Comparison of ENCODE assay signal across 8 cellular contexts in genomic region chr12:100154472-100155247, GRCh38. TPM values are rescaled to one million over a fixed set of nuclear protein-coding genes. Genes with fewer than 3 reads are reported as not detected.
DNase-seq lines count a peak whose midpoint lies in the region; ATAC-seq and TF ChIP-seq lines count a peak whose summit lies in the region.

No MANE protein-coding gene starts in this region.

- H3K9me3 ChIP-seq in A673 (ENCODE audit: low read depth, low read length, poor library complexity, severe bottlenecking), result no peaks in the 10 kb centered on the region
- no peaks in the 10 kb centered on the region for H3K9me3 ChIP-seq in OCI-LY1 (ENCODE audit: low read length)
- H3K9me3 ChIP-seq in fibroblast of lung (ENCODE audit: control insufficient read depth, insufficient read depth, low read depth, low read length), result no peaks in the 10 kb centered on the region
- H3K9me3 ChIP-seq in neutrophil, result no peaks in the 10 kb centered on the region
- no peaks in the 10 kb centered on the region for H3K9me3 ChIP-seq in tibial artery

- DNase-seq in A673 (ENCODE audit: low spot score), result peak; percentile 78
- DNase-seq in GM13977 (ENCODE audit: low spot score), result peak; percentile 71
- DNase-seq in activated T-cell treated with anti-CD3 and anti-CD28 coated beads for 4 hours, result peak; percentile 65
- peak; percentile 32 to 56 for DNase-seq in fibroblast of lung (ENCODE audit: low read depth in 2 of 2)
- peak; percentile 67 to 74 for DNase-seq in tibial artery

- POLR2A ChIA-PET in A673 (lab: Charles Lee; ENCODE audit: low non-redundant PET), result no interaction called here

- H3K4me1 ChIP-seq in A673 (ENCODE audit: insufficient read depth, low read length, poor library complexity, severe bottlenecking) (no peaks in the 10 kb centered on the region), OCI-LY1 (ENCODE audit: insufficient read depth, low read length, severe bottlenecking) (no peaks in the 10 kb centered on the region), fibroblast of lung (ENCODE audit: control insufficient read depth, extremely low read depth, insufficient read depth, low read length) (no peaks in the 10 kb centered on the region), neutrophil (ENCODE audit: control insufficient read depth in 1 of 2, insufficient read depth in 1 of 2, low read depth in 1 of 2, low read length in 1 of 2) (peaks cover 0 to 3% of the 10 kb centered on the region in 2 experiments), tibial artery (no peaks in the 10 kb centered on the region)

- H2AFZ ChIP-seq in OCI-LY1 (ENCODE audit: low read length) (no peak overlapping the region), fibroblast of lung (ENCODE audit: low read length) (peak overlapping the region; percentile 9)

- H3K4me2 ChIP-seq in OCI-LY1 (ENCODE audit: low read length) (no peak overlapping the region), fibroblast of lung (ENCODE audit: extremely low read depth, insufficient read depth, low read length) (no peak overlapping the region)

- peak; percentile 78 for ATAC-seq in HG02973 (IDR thresholded peaks at IDR 0.05; ENCODE audit: unreplicated experiment)

- no peaks in the 10 kb centered on the region for H3K79me2 ChIP-seq in OCI-LY1 (ENCODE audit: insufficient read depth, low read length)
- H3K79me2 ChIP-seq in fibroblast of lung (ENCODE audit: control insufficient read depth, insufficient read depth, low read length), result no peaks in the 10 kb centered on the region

- no peak overlapping the region for H3K4me3 ChIP-seq in A673 (ENCODE audit: low read depth, low read length, poor library complexity, severe bottlenecking)
- no peak overlapping the region for H3K4me3 ChIP-seq in OCI-LY1 (ENCODE audit: low read depth, low read length, poor library complexity, severe bottlenecking)
- H3K4me3 ChIP-seq in fibroblast of lung (replicated peaks in 1 of 4; ENCODE audit: control extremely low read depth in 1 of 4, insufficient read depth in 1 of 4, low read depth in 3 of 4, low read length in 4 of 4), result no peak overlapping the region
- no peak overlapping the region for H3K4me3 ChIP-seq in neutrophil (ENCODE audit: low read depth in 1 of 2, low read length in 1 of 2)
- H3K4me3 ChIP-seq in tibial artery, result no peak overlapping the region

- CTCF ChIA-PET in A673 (lab: Charles Lee), result interaction anchor here (0.9 to 1.2 kb wide), 5 partner anchors 9 to 99 kb away, joined by 3 to 6 read pairs (median 3); partner anchors contain the start of gene ACTR6

- no peaks in the 10 kb centered on the region for H3F3A ChIP-seq in OCI-LY1 (ENCODE audit: insufficient read depth, low read length)

- no TSS peak for BruUV-seq in A673 (replicated peaks; lab: Mats Ljungman, UMichigan)

- intact Hi-C loops in A673 (cut with micrococcal nuclease; ENCODE audit: unreplicated experiment), result no loop called here
- intact Hi-C loops in tibial artery (cut with DNase I; ENCODE audit: low total_unique reads), result loop anchor here (5.0 kb wide), 1 partner anchor 43 kb away; no protein-coding TSS in a partner anchor

- no peaks in the 10 kb centered on the region for H4K20me1 ChIP-seq in OCI-LY1 (ENCODE audit: insufficient read depth, low read length)
- H4K20me1 ChIP-seq in fibroblast of lung (ENCODE audit: control insufficient read depth, extremely low read depth, insufficient read depth, low read length), result no peaks in the 10 kb centered on the region

- no peaks in the 10 kb centered on the region for H3K9me2 ChIP-seq in OCI-LY1 (ENCODE audit: low read depth, low read length)

- H3K36me3 ChIP-seq in A673 (ENCODE audit: insufficient read depth, low read length, poor library complexity, severe bottlenecking), result no peaks in the 10 kb centered on the region
- no peaks in the 10 kb centered on the region for H3K36me3 ChIP-seq in OCI-LY1 (ENCODE audit: insufficient read depth, low read length)
- H3K36me3 ChIP-seq in fibroblast of lung (ENCODE audit: control insufficient read depth, insufficient read depth, low read length), result no peaks in the 10 kb centered on the region
- no peaks in the 10 kb centered on the region for H3K36me3 ChIP-seq in neutrophil
- H3K36me3 ChIP-seq in tibial artery, result peaks cover 0 to 8% (median 0%) of the 10 kb centered on the region in 3 donors

- TF ChIP-seq CTCF in A673 (conservative IDR thresholded peaks at IDR 0.05; ENCODE audit: low read depth, low read length) (peak; percentile 94), GM13977 (IDR thresholded peaks at IDR 0.05; ENCODE audit: extremely low read depth, insufficient read depth, missing control alignments) (peak; percentile 89), OCI-LY1 (IDR thresholded peaks at IDR 0.05; ENCODE audit: low read length) (peak; percentile 89), fibroblast of lung (conservative IDR thresholded peaks at IDR 0.05 in 1 of 2, IDR thresholded peaks at IDR 0.05 in 1 of 2; ENCODE audit: low read depth in 1 of 2, low read length in 2 of 2) (peak; percentile 78 to 89), neutrophil (IDR thresholded peaks at IDR 0.05) (peak; percentile 93), tibial artery (IDR thresholded peaks at IDR 0.05) (peak; percentile 68 to 70)

- H3K9ac ChIP-seq in OCI-LY1 (ENCODE audit: low read length), result no peak overlapping the region
- H3K9ac ChIP-seq in fibroblast of lung (ENCODE audit: insufficient read depth, low read length), result no peak overlapping the region

- H3K27ac ChIP-seq in A673 (ENCODE audit: low read depth, low read length, poor library complexity, severe bottlenecking) (no peak overlapping the region), OCI-LY1 (ENCODE audit: low read depth, low read length, poor library complexity, severe bottlenecking) (no peak overlapping the region), fibroblast of lung (ENCODE audit: insufficient read depth, low read length) (no peak overlapping the region), neutrophil (no peak overlapping the region), tibial artery (no peak overlapping the region)

- in situ Hi-C loops in GM13977 (cut with MboI; ENCODE audit: low pct_unique_long_range_greater_than_20kb, low sequenced_read_pairs, unreplicated experiment), result no loop called here

- H3K27me3 ChIP-seq in A673 (replicated peaks; ENCODE audit: insufficient read depth, low read depth, low read length, poor library complexity) (no peaks in the 10 kb centered on the region), OCI-LY1 (ENCODE audit: insufficient read depth, low read length) (no peaks in the 10 kb centered on the region), fibroblast of lung (ENCODE audit: control insufficient read depth, insufficient read depth, low read length) (no peaks in the 10 kb centered on the region), neutrophil (no peaks in the 10 kb centered on the region), tibial artery (no peaks in the 10 kb centered on the region)

RNA-seq across cellular contexts. Expression of gene BLTP3B, which starts 12.0 kb away (rescaled TPM):
- 31.6 and 31.8 TPM in 2 replicates for total RNA-seq in A673 (2021)
- 38.3 and 44.4 TPM in 2 replicates for total RNA-seq in fibroblast of lung
- polyA plus RNA-seq in fibroblast of lung, result 30.0 and 37.2 TPM in 2 replicates
- polyA plus RNA-seq in fibroblast of lung (2012), result 13.5 and 14.7 TPM in 2 replicates
- polyA minus RNA-seq in fibroblast of lung (ENCODE audit: low replicate concordance), result 1.9 and 2.8 TPM in 2 replicates

RNA-seq across cellular contexts. Expression of gene ACTR6, which starts 46.0 kb away (rescaled TPM):
- total RNA-seq in A673 (2021) (36.0 and 39.7 TPM in 2 replicates), fibroblast of lung (13.9 and 16.5 TPM in 2 replicates)
- 23.8 and 34.3 TPM in 2 replicates for polyA plus RNA-seq in fibroblast of lung
- polyA plus RNA-seq in fibroblast of lung (2012), result 15.8 and 22.8 TPM in 2 replicates
- polyA minus RNA-seq in fibroblast of lung (ENCODE audit: low replicate concordance), result 0.86 TPM in 1 of 2 replicates, not detected in the other
